In the genomic region with DNA sequence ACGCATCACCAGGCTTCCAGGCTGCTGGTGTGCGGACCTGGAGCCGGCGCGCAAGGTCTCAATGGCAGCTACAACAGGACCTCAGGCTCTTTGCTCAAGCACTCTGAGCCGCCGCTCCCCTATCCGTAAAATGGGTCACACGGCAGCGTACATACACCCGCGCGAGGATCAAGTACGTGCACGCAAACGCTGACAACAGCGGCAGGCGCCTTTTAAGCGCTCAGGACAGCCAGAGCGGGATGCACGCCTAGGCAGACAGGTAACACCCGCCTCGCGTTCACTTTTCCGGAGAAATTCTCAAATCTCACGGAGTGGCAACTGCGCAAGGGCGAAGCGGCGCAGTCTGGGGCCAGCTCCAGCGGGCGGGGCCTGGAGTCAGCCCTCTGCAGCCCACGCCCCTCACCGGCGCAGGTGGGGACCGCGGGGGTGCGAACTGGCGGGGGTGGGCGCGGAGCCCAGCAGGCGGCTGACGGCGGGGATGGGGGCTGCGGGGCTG, we compare ENCODE assay signal across 8 cellular contexts. TPM values are rescaled to one million over a fixed set of nuclear protein-coding genes. Genes with fewer than 3 reads are reported as not detected.
A peak's percentile ranks its signal among the peaks of the same experiment; 100 is the strongest.
DNase-seq lines count a peak whose midpoint lies in the region; ATAC-seq, FAIRE-seq and TF ChIP-seq lines count a peak whose summit lies in the region.

No MANE protein-coding gene starts in this region.

- intact Hi-C loops in testis (cut with DNase I; ENCODE audit: low total_unique reads) = no loop called here

- 1% methylated on average over 15 to 32 of the region's 45 CpGs for WGBS in testis, 2 donors

- no peaks in the 10 kb centered on the region for H3K27me3 ChIP-seq in BLaER1 treated with 17β-estradiol and CSF1 and Interleukin-3, amounts not matched to agents 10 nM and 100 nM
- H3K27me3 ChIP-seq in osteoblast (ENCODE audit: insufficient read depth, low read length) = no peaks in the 10 kb centered on the region
- H3K27me3 ChIP-seq in testis = no peaks in the 10 kb centered on the region

- H3K9ac ChIP-seq in BLaER1 treated with 17β-estradiol and CSF1 and Interleukin-3, amounts not matched to agents 10 nM and 100 nM = peak overlapping the region; percentile 68 to 88 (median 82)

- peaks cover 8 to 31% (median 22%) of the 10 kb centered on the region in 11 experiments; a peak in 19 of 22 replicates for H3K36me3 ChIP-seq in BLaER1 treated with 17β-estradiol and CSF1 and Interleukin-3, amounts not matched to agents 10 nM and 100 nM
- H3K36me3 ChIP-seq in osteoblast (ENCODE audit: insufficient read depth, low read length) (peaks cover 5% of the 10 kb centered on the region), testis (ENCODE audit: low read depth, missing control alignments) (no peaks in the 10 kb centered on the region)

- ATAC-seq in GM19397 (IDR thresholded peaks at IDR 0.05; ENCODE audit: unreplicated experiment) (peak; percentile 72), HG03460 (IDR thresholded peaks at IDR 0.05; ENCODE audit: unreplicated experiment) (peak; percentile 80)

- DNase-seq in RPMI7951 (ENCODE audit: low read depth) = peak; percentile 51
- DNase-seq in activated T-helper 9 cell treated with anti-CD3 and anti-CD28 coated beads, Interleukin-2, amount 50 U/mL, for 16 hours (ENCODE audit: low read depth) = peak; percentile 62
- DNase-seq in frontal cortex (ENCODE audit: low spot score in 2 of 2) = peak; percentile 25 to 44
- DNase-seq in osteoblast (ENCODE audit: insufficient read length, low spot score, missing footprints) = peak; percentile 92
- DNase-seq in testis = peak; percentile 74

- peaks cover 0 to 49% (median 31%) of the 10 kb centered on the region in 11 experiments; a peak in 17 of 22 replicates for H4K20me1 ChIP-seq in BLaER1 treated with 17β-estradiol and CSF1 and Interleukin-3, amounts not matched to agents 10 nM and 100 nM
- H4K20me1 ChIP-seq in osteoblast (ENCODE audit: insufficient read depth, low read length) = peaks cover 2% of the 10 kb centered on the region

- TF ChIP-seq POLR2A in testis (IDR thresholded peaks at IDR 0.05) = no peak

- H2AFZ ChIP-seq in osteoblast (ENCODE audit: low read length) = peak overlapping the region; percentile 95

- peaks cover 7 to 23% (median 20%) of the 10 kb centered on the region in 10 experiments; a peak in 18 of 20 replicates for H3K4me1 ChIP-seq in BLaER1 treated with 17β-estradiol and CSF1 and Interleukin-3, amounts not matched to agents 10 nM and 100 nM
- H3K4me1 ChIP-seq in osteoblast (ENCODE audit: insufficient read depth, low read length) (peaks cover 5% of the 10 kb centered on the region), testis (peaks cover 3% of the 10 kb centered on the region)

- no peaks in the 10 kb centered on the region for H3K9me3 ChIP-seq in BLaER1 treated with 17β-estradiol and CSF1 and Interleukin-3, amounts not matched to agents 10 nM and 100 nM (replicated peaks in 1 of 11)
- H3K9me3 ChIP-seq in osteoblast (ENCODE audit: low read depth, low read length) = no peaks in the 10 kb centered on the region
- no peaks in the 10 kb centered on the region for H3K9me3 ChIP-seq in testis

- FAIRE-seq in frontal cortex (lab: Jason Lieb, UNC) = no peak

- peak overlapping the region; percentile 66 to 81 (median 75) for H3K27ac ChIP-seq in BLaER1 treated with 17β-estradiol and CSF1 and Interleukin-3, amounts not matched to agents 10 nM and 100 nM
- H3K27ac ChIP-seq in osteoblast (ENCODE audit: low read depth, low read length) (peak overlapping the region; percentile 66), testis (peak overlapping the region; percentile 76 to 80)

- no peak for TF ChIP-seq CTCF in osteoblast (IDR thresholded peaks at IDR 0.05; ENCODE audit: extremely low read depth, low read depth, low read length)
- no peak for TF ChIP-seq CTCF in testis (IDR thresholded peaks at IDR 0.05)

- H3K4me2 ChIP-seq in BLaER1 treated with 17β-estradiol and CSF1 and Interleukin-3, amounts not matched to agents 10 nM and 100 nM = peak overlapping the region; percentile 89 to 99 (median 94)
- peak overlapping the region; percentile 98 for H3K4me2 ChIP-seq in osteoblast (ENCODE audit: insufficient read depth, low read length)

- H3K4me3 ChIP-seq in BLaER1 treated with 17β-estradiol and CSF1 and Interleukin-3, amounts not matched to agents 10 nM and 100 nM = peak overlapping the region; percentile 69 to 93 (median 84)
- H3K4me3 ChIP-seq in osteoblast (ENCODE audit: insufficient read depth, low read length) (peak overlapping the region; percentile 95), testis (peak overlapping the region; percentile 87 to 94)

- peaks cover 51% of the 10 kb centered on the region for H3K79me2 ChIP-seq in osteoblast (ENCODE audit: insufficient read depth, low read length)

RNA-seq across cellular contexts. Expression of gene EXOC2, which starts 0.5 kb away (rescaled TPM):
- 36.6 TPM in 2 replicates for total RNA-seq in RPMI7951 (2014; rRNA removed; shearing (Covaris generic))
- total RNA-seq in frontal cortex (61.6 TPM), osteoblast (19.5 and 22.4 TPM in 2 replicates), testis (10 to 100 TPM; 44.3 to 51.0 TPM)
- 32.8 TPM for polyA plus RNA-seq in testis (ENCODE audit: insufficient read depth, low read depth, low replicate concordance)

RNA-seq across cellular contexts. Expression of gene HUS1B, which starts 35.5 kb away (rescaled TPM):
- total RNA-seq in RPMI7951 (2014; rRNA removed; shearing (Covaris generic)) = 0.36 and 0.98 TPM in 2 replicates
- total RNA-seq in frontal cortex (0.82 TPM), osteoblast (0.59 and 0.72 TPM in 2 replicates), testis (10 to 100 TPM in 1 of 2 donors, 1 to 10 TPM in 1; 8.9 to 13.5 TPM)
- 1.3 TPM for polyA plus RNA-seq in testis (ENCODE audit: insufficient read depth, low read depth, low replicate concordance)

Comparison
In these comparisons a context has a peak if more than half of its experiments do, and no peak if none do; other contexts are left out.
1. Peak in every context shown above with its lines: DNase-seq, ATAC-seq, H3K4me3 ChIP-seq and H3K27ac ChIP-seq.
2. DNase-seq: peak in every context shown above with its lines; median percentile 92 in osteoblast; 74 in testis; 62 in activated T-helper 9 cell treated with anti-CD3 and anti-CD28 coated beads, Interleukin-2, amount 50 U/mL, for 16 hours; 51 in RPMI7951; 34 in frontal cortex.